11 cellular contexts compared by ENCODE assay signal in the genomic region with DNA sequence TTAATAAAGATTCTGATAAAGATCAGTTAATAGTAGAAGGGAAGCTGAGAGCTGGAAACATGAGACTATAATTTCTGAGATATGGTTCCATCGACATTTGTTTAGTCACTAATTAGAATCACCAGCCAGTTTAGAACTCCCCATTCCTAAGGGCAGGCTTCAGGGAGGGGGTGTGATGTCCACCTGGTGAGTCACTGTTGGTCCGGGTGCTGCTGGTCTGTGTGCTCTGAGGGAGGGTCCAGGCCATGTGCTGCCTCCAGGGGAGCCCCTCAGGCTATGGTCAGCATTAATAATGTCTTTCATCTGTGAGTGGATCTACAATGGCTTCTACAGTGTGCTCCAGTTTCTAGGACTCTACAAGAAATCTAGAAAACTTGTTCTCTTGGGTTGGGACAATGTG.
"Had no signal": no experiment of that assay in that cellular context is flagged by ENCODE, and none has a peak within 500 bp of the region (broad histone marks: within the 10 kb centered on the region; RNA-seq: fewer than 3 reads in every experiment).

No MANE protein-coding gene starts in this region.

- FAIRE-seq: H1, H54 had no signal

- H3K4me2 ChIP-seq: GM23338 had no signal

- H3K36me3 ChIP-seq: HAP-1 had no signal

- H3K9ac ChIP-seq: GM23248 had no signal

- H3K4me3 ChIP-seq: GM23248, GM23338, HAP-1 had no signal

- H3K27ac ChIP-seq: GM23248 had no signal

- ATAC-seq: GM23338, HCT116 had no signal

- DNase-seq: GM23248, GOT3, H7, H9, HCEC 1CT, HFFc6 had no signal

- H3K9me3 ChIP-seq: HAP-1 had no signal

- H2AFZ ChIP-seq: GM23248, GM23338 had no signal
